ENCODE assay signal across 20 cellular contexts in the genomic region with DNA sequence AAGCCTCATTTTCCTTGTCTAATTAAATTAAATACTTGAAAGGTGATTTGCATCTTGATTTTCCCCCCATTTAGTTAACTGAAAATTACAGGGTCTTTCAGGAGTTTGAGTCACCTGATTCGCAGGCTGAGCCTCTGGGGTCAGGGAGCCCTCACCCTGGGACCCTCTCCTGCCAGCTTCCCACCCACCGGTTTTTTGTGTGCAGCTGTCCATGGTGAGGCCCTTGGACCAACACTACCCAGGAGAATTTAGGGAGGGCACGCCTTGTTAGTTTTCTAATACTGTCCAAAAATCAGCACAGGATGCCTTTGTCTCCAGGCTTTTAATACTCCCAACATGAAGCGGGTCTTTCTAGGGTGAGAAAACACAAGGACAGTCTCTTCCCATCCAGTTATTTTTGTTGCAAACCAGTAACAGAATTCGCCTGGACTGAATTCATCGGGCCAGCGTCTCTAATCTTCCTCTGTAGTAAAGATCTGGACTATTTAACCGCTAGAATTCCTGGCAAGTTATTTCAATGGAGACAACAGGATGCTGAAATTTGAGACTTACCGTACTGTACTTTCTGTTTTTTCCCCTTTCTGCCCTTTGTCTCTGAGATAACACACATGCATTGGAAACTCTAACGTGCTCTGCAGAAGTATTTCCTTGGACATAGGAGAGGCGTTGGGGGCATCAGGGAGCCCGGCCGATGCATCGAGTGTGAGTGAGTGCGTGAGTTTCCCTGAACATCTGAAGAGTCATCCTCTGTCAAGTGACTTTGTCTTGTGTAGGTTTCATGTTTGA.
DNase-seq lines count a peak whose midpoint lies in the region; ATAC-seq, FAIRE-seq and TF ChIP-seq lines count a peak whose summit lies in the region.
"Had no signal": no experiment of that assay in that cellular context is flagged by ENCODE, and none has a peak within 500 bp of the region (broad histone marks: within the 10 kb centered on the region; RNA-seq: fewer than 3 reads in every experiment).

No MANE protein-coding gene starts in this region.

- TF ChIP-seq EP300 in HepG2 (IDR thresholded peaks at IDR 0.05; ENCODE audit: low read depth in 2 of 2, low read length in 2 of 2), result no peak
- no peak for TF ChIP-seq EP300 in HepG2 (CRISPR knock-in tag; IDR thresholded peaks at IDR 0.05; ENCODE audit: borderline replicate concordance)

- no peaks in the 10 kb centered on the region for H3K36me3 ChIP-seq in liver (ENCODE audit: control insufficient read depth in 4 of 4, insufficient read depth in 3 of 4, low read depth in 1 of 4, low read length in 3 of 4)
- H3K36me3 ChIP-seq in HepG2 (replicated peaks in 1 of 2; ENCODE audit: control insufficient read depth in 1 of 2, insufficient read depth in 2 of 2, low read length in 2 of 2), result no peaks in the 10 kb centered on the region
- H3K36me3 ChIP-seq in vagina, result no peaks in the 10 kb centered on the region
- no peaks in the 10 kb centered on the region for H3K36me3 ChIP-seq in thyroid gland
- H3K36me3 ChIP-seq: lower lobe of right lung, MG63 had no signal

- DNase-seq in HepG2 (ENCODE audit: low spot score), result no peak
- DNase-seq in ecto neural progenitor cell (ENCODE audit: low spot score), result peak; percentile 55
- peak; percentile 31 for DNase-seq in myocyte (ENCODE audit: low read depth)
- DNase-seq in vagina (ENCODE audit: extremely low spot score in 2 of 2), result no peak
- DNase-seq in NCI-H1105 (lab: John Stamatoyannopoulos, UW), result no peak
- no peak for DNase-seq in thyroid gland
- DNase-seq: activated CD4-positive, alpha-beta T cell treated with anti-CD3 and anti-CD28 coated beads for 1 hour; C1 segment of cervical spinal cord; DMS 273 treated with DMSO at 0.1 percent for 48 hours; erythroblast; lower lobe of right lung; naive B cell; NCI-H1436 treated with DMSO at 0.1 percent for 48 hours; posterior cingulate gyrus; stimulated activated CD4-positive, alpha-beta T cell treated with anti-CD3 and anti-CD28 coated beads, Interleukin-4, amount 100 ng/mL, for 24 hours had no signal

- H3K4me3 ChIP-seq in liver (ENCODE audit: low read depth in 1 of 3, low read length in 3 of 3) (no peak overlapping the region), HepG2 (replicated peaks in 1 of 3; ENCODE audit: insufficient read depth in 1 of 3, low read depth in 2 of 3, low read length in 3 of 3) (no peak overlapping the region), vagina (no peak overlapping the region), thyroid gland (replicated peaks in 1 of 3) (no peak overlapping the region)
- H3K4me3 ChIP-seq: lower lobe of right lung, MG63, smooth muscle cell had no signal

- H3K4me1 ChIP-seq in liver (ENCODE audit: control insufficient read depth in 4 of 4, insufficient read depth in 4 of 4, low read length in 3 of 4), result no peaks in the 10 kb centered on the region
- H3K4me1 ChIP-seq in HepG2 (ENCODE audit: insufficient read depth, low read length), result no peaks in the 10 kb centered on the region
- no peaks in the 10 kb centered on the region for H3K4me1 ChIP-seq in vagina
- no peaks in the 10 kb centered on the region for H3K4me1 ChIP-seq in thyroid gland
- H3K4me1 ChIP-seq: lower lobe of right lung had no signal

- CTCF ChIA-PET in HepG2 (lab: Yijun Ruan, JAX; ENCODE audit: low intra/inter-chr PET ratio, low total read pairs), result no interaction called here

- in situ Hi-C loops in HepG2 (cut with HindIII; ENCODE audit: extremely low pct_ligation_motif_present, low pct_unique_long_range_greater_than_20kb), result loop anchor here (25.0 kb wide), 2 partner anchors 349 to 599 kb away; partner anchors contain the start of gene CHSY1

- H3K9me3 ChIP-seq in liver (ENCODE audit: control insufficient read depth in 4 of 4, low read length in 3 of 4) (no peaks in the 10 kb centered on the region), HepG2 (ENCODE audit: low read length) (no peaks in the 10 kb centered on the region), vagina (no peaks in the 10 kb centered on the region), thyroid gland (no peaks in the 10 kb centered on the region)
- H3K9me3 ChIP-seq: lower lobe of right lung, MG63 had no signal

- no peak overlapping the region for H3K4me2 ChIP-seq in HepG2 (ENCODE audit: low read depth, low read length)
- H3K4me2 ChIP-seq: smooth muscle cell had no signal

- no peak for FAIRE-seq in HepG2 (lab: Jason Lieb, UNC)
- FAIRE-seq: RCC 7860 had no signal

- WGBS in liver, result 69% methylated on average over 15 of the region's 15 CpGs
- WGBS in HepG2 (ENCODE audit: low lambda C conversion rate), result 32% methylated on average over 15 of the region's 15 CpGs
- 58 to 59% methylated on average over 15 of the region's 15 CpGs for WGBS in thyroid gland, 2 donors

- TF ChIP-seq CTCF in liver (IDR thresholded peaks at IDR 0.05; ENCODE audit: low read depth, low read length, missing input control) (no peak), HepG2 (CRISPR knock-in tag; IDR thresholded peaks at IDR 0.05) (no peak), vagina (IDR thresholded peaks at IDR 0.05) (no peak), thyroid gland (IDR thresholded peaks at IDR 0.05) (no peak)

- intact Hi-C loops in HepG2 (cut with micrococcal nuclease; ENCODE audit: unreplicated experiment), result no loop called here
- intact Hi-C loops in vagina (cut with DNase I), result no loop called here
- intact Hi-C loops in thyroid gland (cut with DNase I), result no loop called here

- TF ChIP-seq RAD21 in liver (IDR thresholded peaks at IDR 0.05) (no peak), HepG2 (CRISPR knock-in tag; IDR thresholded peaks at IDR 0.05) (no peak)

- H3K27ac ChIP-seq in liver (ENCODE audit: low read depth in 1 of 2, low read length in 2 of 2) (peak overlapping the region in 1 of 2 donors; percentile 8), HepG2 (ENCODE audit: extremely low read length, insufficient read depth, low read length) (no peak overlapping the region), vagina (peak overlapping the region; percentile 23), thyroid gland (no peak overlapping the region)
- H3K27ac ChIP-seq: lower lobe of right lung had no signal

- POLR2A ChIA-PET in HepG2 (lab: Yijun Ruan, JAX), result no interaction called here

- H4K20me1 ChIP-seq in HepG2 (ENCODE audit: insufficient read depth, low read length), result no peaks in the 10 kb centered on the region

- H3K27me3 ChIP-seq in liver (ENCODE audit: control insufficient read depth in 4 of 4, insufficient read depth in 4 of 4, low read length in 3 of 4), result no peaks in the 10 kb centered on the region
- peaks cover 0 to 8% of the 10 kb centered on the region in 2 experiments; a peak in 2 of 5 replicates for H3K27me3 ChIP-seq in HepG2 (ENCODE audit: control insufficient read depth in 1 of 2, insufficient read depth in 2 of 2, low read length in 2 of 2)
- no peaks in the 10 kb centered on the region for H3K27me3 ChIP-seq in vagina
- no peaks in the 10 kb centered on the region for H3K27me3 ChIP-seq in thyroid gland
- H3K27me3 ChIP-seq: MG63 had no signal

- no peaks in the 10 kb centered on the region for H3K79me2 ChIP-seq in HepG2 (ENCODE audit: insufficient read depth, low read length)

- H3K9ac ChIP-seq in liver (ENCODE audit: low read depth in 1 of 2, low read length in 2 of 2), result no peak overlapping the region
- H3K9ac ChIP-seq in HepG2 (ENCODE audit: insufficient read depth, low read depth, low read length), result no peak overlapping the region

- TF ChIP-seq POLR2A in HepG2 (IDR thresholded peaks at IDR 0.05; ENCODE audit: insufficient read depth in 1 of 2, low read depth in 2 of 2, low read length in 2 of 2), result no peak
- TF ChIP-seq POLR2A in vagina (IDR thresholded peaks at IDR 0.05), result no peak
- TF ChIP-seq POLR2A in thyroid gland (IDR thresholded peaks at IDR 0.05), result no peak

- BruUV-seq in HepG2 (replicated peaks; lab: Mats Ljungman, UMichigan), result no TSS peak

- ATAC-seq in HepG2 (no peak), GM21423 (IDR thresholded peaks at IDR 0.05; ENCODE audit: unreplicated experiment) (no peak)

- no peak overlapping the region for H2AFZ ChIP-seq in HepG2 (ENCODE audit: low read length)

TF ChIP-seq in HepG2, 621 proteins besides CTCF, POLR2A, EP300 and RAD21 (continues in another document):
- TF ChIP-seq ZNF556 (CRISPR knock-in tag; IDR thresholded peaks at IDR 0.05; ENCODE audit: borderline replicate concordance), result no peak
- TF ChIP-seq HOXA3 (CRISPR knock-in tag; IDR thresholded peaks at IDR 0.05), result no peak
- no peak for TF ChIP-seq ZBTB42 (CRISPR knock-in tag; IDR thresholded peaks at IDR 0.05)
- no peak for TF ChIP-seq E2F2 (CRISPR knock-in tag; IDR thresholded peaks at IDR 0.05; ENCODE audit: borderline replicate concordance)
- TF ChIP-seq PITX1 (CRISPR knock-in tag; IDR thresholded peaks at IDR 0.05), result no peak
- TF ChIP-seq ZNF550 (CRISPR knock-in tag; IDR thresholded peaks at IDR 0.05; ENCODE audit: borderline replicate concordance), result no peak
- no peak for TF ChIP-seq ZNF253 (CRISPR knock-in tag; IDR thresholded peaks at IDR 0.05; ENCODE audit: borderline replicate concordance)
- no peak for TF ChIP-seq ZNF24 (IDR thresholded peaks at IDR 0.05)
- no peak for TF ChIP-seq NFYC (CRISPR knock-in tag; IDR thresholded peaks at IDR 0.05)
- no peak for TF ChIP-seq ZSCAN21 (CRISPR knock-in tag; IDR thresholded peaks at IDR 0.05; ENCODE audit: borderline replicate concordance)
- no peak for TF ChIP-seq ZNF777 (CRISPR knock-in tag; IDR thresholded peaks at IDR 0.05)
- TF ChIP-seq TOE1 (CRISPR knock-in tag; IDR thresholded peaks at IDR 0.05), result no peak
- TF ChIP-seq MAFK (conservative IDR thresholded peaks at IDR 0.05 in 1 of 2, IDR thresholded peaks at IDR 0.05 in 1 of 2; ENCODE audit: low read length in 2 of 2), result no peak
- TF ChIP-seq ZNF558 (CRISPR knock-in tag; IDR thresholded peaks at IDR 0.05; ENCODE audit: borderline replicate concordance), result no peak
- no peak for TF ChIP-seq ZNF879 (CRISPR knock-in tag; IDR thresholded peaks at IDR 0.05)

Comparison
In these comparisons a context has a peak if more than half of its experiments do, and no peak if none do; other contexts are left out.
1. DNase-seq: peak in ecto neural progenitor cell (single experiment) and myocyte (single experiment); none in HepG2 (single experiment), vagina (0 of 2), NCI-H1105 (single experiment) and thyroid gland (0 of 2).